19 cellular contexts compared by ENCODE assay signal in the genomic region with DNA sequence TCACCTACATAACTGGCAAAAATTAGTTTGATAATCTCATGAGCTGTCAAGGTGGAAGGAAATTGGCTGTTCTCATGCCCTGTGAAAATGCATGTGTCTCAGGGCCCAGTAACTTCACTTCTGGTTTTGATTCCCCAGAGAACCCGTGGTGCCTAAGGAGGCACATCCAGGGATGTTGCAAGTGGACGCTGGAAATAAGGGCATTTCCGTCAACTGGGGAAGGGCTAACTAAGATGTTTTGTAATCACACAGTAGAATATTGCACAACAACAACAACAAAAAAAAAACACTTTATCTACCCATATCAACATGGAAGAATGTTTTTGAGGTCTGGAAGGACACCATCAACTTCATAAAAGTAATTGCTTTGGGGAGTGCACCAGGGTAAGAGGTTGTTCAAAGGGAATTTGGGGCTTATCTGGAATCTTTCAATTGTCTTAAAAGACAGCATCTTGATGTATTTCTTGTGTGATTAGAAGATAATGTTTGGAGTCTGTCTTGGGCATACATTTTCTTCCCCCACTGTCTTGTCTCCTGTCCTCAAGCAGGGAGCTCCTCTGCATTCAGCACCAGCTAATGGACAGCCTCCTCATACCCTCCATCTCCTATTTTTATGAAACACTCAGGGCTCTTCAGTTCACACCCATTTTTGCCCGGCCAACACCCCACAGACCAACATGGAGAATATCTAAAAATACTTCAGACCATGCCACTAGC. TPM values are rescaled to one million over a fixed set of nuclear protein-coding genes. Genes with fewer than 3 reads are reported as not detected.
"Had no signal": no experiment of that assay in that cellular context is flagged by ENCODE, and none has a peak within 500 bp of the region (broad histone marks: within the 10 kb centered on the region; RNA-seq: fewer than 3 reads in every experiment).

No MANE protein-coding gene starts in this region.

- DNase-seq: activated B cell treated with CpG ODN at 0.5 μM for 24 hours; activated CD4-positive, alpha-beta T cell treated with anti-CD3 and anti-CD28 coated beads, Interleukin-2, amount 10 ng/mL, durations not matched to agents 7 days and 5 days; activated CD8-positive, alpha-beta memory T cell treated with anti-CD3 and anti-CD28 coated beads for 24 hours; activated gamma-delta T cell treated with Interleukin-2 at 50 U/mL for 16 hours; amniotic stem cell; cortex of kidney; effector CD4-positive, alpha-beta T cell; esophagus squamous epithelium; glutamatergic neuron; mucosa of descending colon; naive thymus-derived CD8-positive, alpha-beta T cell; uterus had no signal

- H3K27me3 ChIP-seq: neutrophil had no signal

- H3K4me3 Mint-ChIP-seq: activated B cell treated with CpG ODN at 0.5 μM for 24 hours; activated CD4-positive, alpha-beta T cell treated with anti-CD3 and anti-CD28 coated beads, Interleukin-2, amount 10 ng/mL, durations not matched to agents 7 days and 5 days; activated naive CD8-positive, alpha-beta T cell; naive thymus-derived CD8-positive, alpha-beta T cell; stimulated activated effector memory CD8-positive, alpha-beta T cell treated with anti-CD3 and anti-CD28 coated beads, Interleukin-12 subunit alpha, Interleukin-12 subunit beta, amount 100 ng/mL, for 72 hours had no signal

- H3K27me3 Mint-ChIP-seq: activated CD4-positive, alpha-beta T cell treated with anti-CD3 and anti-CD28 coated beads, Interleukin-2, amount 10 ng/mL, durations not matched to agents 7 days and 5 days had no signal

- H3K4me1 Mint-ChIP-seq: activated B cell treated with CpG ODN at 0.5 μM for 24 hours; activated CD4-positive, alpha-beta T cell treated with anti-CD3 and anti-CD28 coated beads, Interleukin-2, amount 10 ng/mL, durations not matched to agents 7 days and 5 days; stimulated activated effector memory CD8-positive, alpha-beta T cell treated with anti-CD3 and anti-CD28 coated beads, Interleukin-12 subunit alpha, Interleukin-12 subunit beta, amount 100 ng/mL, for 72 hours had no signal

- H3K4me3 ChIP-seq: esophagus squamous epithelium, mucosa of descending colon, uterus had no signal

- H3K36me3 ChIP-seq: esophagus squamous epithelium, neutrophil, uterus had no signal

- H3K36me3 Mint-ChIP-seq: activated naive CD8-positive, alpha-beta T cell; stimulated activated effector memory CD8-positive, alpha-beta T cell treated with anti-CD3 and anti-CD28 coated beads, Interleukin-12 subunit alpha, Interleukin-12 subunit beta, amount 100 ng/mL, for 72 hours had no signal

- H3K9me3 ChIP-seq: neutrophil, uterus had no signal

- H3K27ac Mint-ChIP-seq: activated B cell treated with CpG ODN at 0.5 μM for 24 hours; activated CD4-positive, alpha-beta T cell treated with anti-CD3 and anti-CD28 coated beads, Interleukin-2, amount 10 ng/mL, durations not matched to agents 7 days and 5 days; activated naive CD8-positive, alpha-beta T cell; naive thymus-derived CD8-positive, alpha-beta T cell; stimulated activated effector memory CD8-positive, alpha-beta T cell treated with anti-CD3 and anti-CD28 coated beads, Interleukin-12 subunit alpha, Interleukin-12 subunit beta, amount 100 ng/mL, for 72 hours had no signal

- H3K27ac ChIP-seq: esophagus squamous epithelium, foreskin keratinocyte, neutrophil, uterus had no signal

- H3K4me1 ChIP-seq: esophagus squamous epithelium, foreskin keratinocyte, uterus had no signal

- ATAC-seq: foreskin keratinocyte; naive thymus-derived CD8-positive, alpha-beta T cell; stimulated activated effector memory CD8-positive, alpha-beta T cell treated with anti-CD3 and anti-CD28 coated beads, Interleukin-12 subunit alpha, Interleukin-12 subunit beta, amount 100 ng/mL, for 72 hours had no signal

RNA-seq across cellular contexts. Expression of gene PRR20G, which starts 37.2 kb away (rescaled TPM):
- total RNA-seq: activated B cell treated with CpG ODN at 0.5 μM for 24 hours; activated CD4-positive, alpha-beta T cell treated with anti-CD3 and anti-CD28 coated beads, Interleukin-2, amount 10 ng/mL, durations not matched to agents 7 days and 5 days; esophagus squamous epithelium; foreskin keratinocyte; left cardiac atrium; mucosa of descending colon; naive thymus-derived CD8-positive, alpha-beta T cell; renal cortical epithelial cell; T-helper 2 cell treated with Interferon-gamma antibody and Interleukin-4, amounts not matched to agents 100 ng/mL and 5 ng/mL, for 36 hours; uterus had no signal
